In genomic region chr3:188197388-188197847, GRCh38 we compare ENCODE assay signal across 12 cellular contexts. TPM values are rescaled to one million over a fixed set of nuclear protein-coding genes. Genes with fewer than 3 reads are reported as not detected.
DNase-seq lines count a peak whose midpoint lies in the region; ATAC-seq and TF ChIP-seq lines count a peak whose summit lies in the region.
"Had no signal": no experiment of that assay in that cellular context is flagged by ENCODE, and none has a peak within 500 bp of the region (broad histone marks: within the 10 kb centered on the region; RNA-seq: fewer than 3 reads in every experiment).

No MANE protein-coding gene starts in this region.

- no peaks in the 10 kb centered on the region for H4K20me1 ChIP-seq in MM.1S (ENCODE audit: insufficient read depth, low read length)

- DNase-seq in DMS153 (lab: John Stamatoyannopoulos, UW) (peak; percentile 9), DMS153 treated with DMSO at 0.1 percent for 48 hours (lab: John Stamatoyannopoulos, UW; ENCODE audit: unreplicated experiment) (no peak), MM.1S (no peak), NCI-H2227 treated with DMSO at 0.1 percent for 48 hours (lab: John Stamatoyannopoulos, UW) (no peak), HUDEP-2 (lab: John Stamatoyannopoulos, UW; ENCODE audit: unreplicated experiment in 76 of 76) (no peak)
- DNase-seq: 8988T; activated CD8-positive, alpha-beta memory T cell treated with anti-CD3 and anti-CD28 coated beads for 24 hours; cortex of kidney; stimulated activated CD4-positive, alpha-beta T cell treated with anti-CD3 and anti-CD28 coated beads, Interleukin-4, amount 100 ng/mL, for 1 hour had no signal

- H2AFZ ChIP-seq in MM.1S (ENCODE audit: low read length) = no peak overlapping the region

- no peak for TF ChIP-seq CTCF in MM.1S (IDR thresholded peaks at IDR 0.05; ENCODE audit: low read length)

- no peaks in the 10 kb centered on the region for H3K9me2 ChIP-seq in MM.1S (replicated peaks; ENCODE audit: insufficient read depth, low read length)

- H3K4me3 ChIP-seq in skeletal muscle tissue (ENCODE audit: low read length in 3 of 3) = peak overlapping the region; percentile 8 to 39 (median 9)
- no peak overlapping the region for H3K4me3 ChIP-seq in MM.1S (ENCODE audit: low read length)

- H3K27ac ChIP-seq in skeletal muscle tissue (ENCODE audit: low read depth, low read length) (peak overlapping the region; percentile 76), MM.1S (ENCODE audit: low read length) (no peak overlapping the region)

- H3K9ac ChIP-seq in skeletal muscle tissue (ENCODE audit: low read depth in 1 of 3, low read length in 3 of 3) = peak overlapping the region in 2 of 3 donors; percentile 35 to 71
- no peak overlapping the region for H3K9ac ChIP-seq in MM.1S (ENCODE audit: low read length)

- no peak overlapping the region for H3K4me2 ChIP-seq in MM.1S (ENCODE audit: low read depth, low read length)

- H3K9me3 ChIP-seq in skeletal muscle tissue (ENCODE audit: control insufficient read depth in 3 of 3, low read length in 3 of 3) (peaks cover 0 to 1% (median 0%) of the 10 kb centered on the region in 3 donors), MM.1S (replicated peaks; ENCODE audit: insufficient read depth, low read length) (no peaks in the 10 kb centered on the region)

- H3K27me3 ChIP-seq in skeletal muscle tissue (ENCODE audit: control insufficient read depth in 3 of 3, insufficient read depth in 3 of 3, low read length in 3 of 3) (no peaks in the 10 kb centered on the region), MM.1S (replicated peaks; ENCODE audit: insufficient read depth, low read length) (no peaks in the 10 kb centered on the region)

- peaks cover 0 to 3% (median 1%) of the 10 kb centered on the region in 3 donors for H3K36me3 ChIP-seq in skeletal muscle tissue (ENCODE audit: control insufficient read depth in 3 of 3, insufficient read depth in 3 of 3, low read length in 3 of 3)
- H3K36me3 ChIP-seq in MM.1S (replicated peaks; ENCODE audit: insufficient read depth, low read length) = no peaks in the 10 kb centered on the region

- no peaks in the 10 kb centered on the region for H3K79me2 ChIP-seq in MM.1S (ENCODE audit: low read length)

- H3F3A ChIP-seq in MM.1S (ENCODE audit: insufficient read depth, low read length) = no peaks in the 10 kb centered on the region

- ATAC-seq in HG03565 (IDR thresholded peaks at IDR 0.05; ENCODE audit: unreplicated experiment) = peak; percentile 72
- peak; percentile 28 for ATAC-seq in esophagus mucosa

- H3K4me1 ChIP-seq in skeletal muscle tissue (ENCODE audit: control insufficient read depth in 3 of 3, insufficient read depth in 3 of 3, low read length in 3 of 3) (peaks cover 25 to 36% (median 29%) of the 10 kb centered on the region in 3 donors), MM.1S (ENCODE audit: low read length) (no peaks in the 10 kb centered on the region)

RNA-seq across cellular contexts. Expression of gene LPP, which starts 43.5 kb away (rescaled TPM):
- total RNA-seq in esophagus mucosa (89.0 TPM), skeletal muscle tissue (28.2 TPM)
